Comparison of ENCODE assay signal across 11 cellular contexts in genomic region chr2:144671695-144672094, GRCh38.
A peak's percentile ranks its signal among the peaks of the same experiment; 100 is the strongest.
DNase-seq lines count a peak whose midpoint lies in the region; ATAC-seq, FAIRE-seq and TF ChIP-seq lines count a peak whose summit lies in the region.
"Had no signal": no experiment of that assay in that cellular context is flagged by ENCODE, and none has a peak within 500 bp of the region (broad histone marks: within the 10 kb centered on the region; RNA-seq: fewer than 3 reads in every experiment).

No MANE protein-coding gene starts in this region.

- H3K9me3 ChIP-seq in Karpas-422 (ENCODE audit: low read length) (no peaks in the 10 kb centered on the region), heart right ventricle (no peaks in the 10 kb centered on the region)

- peak overlapping the region; percentile 71 for H3K9ac ChIP-seq in Karpas-422 (ENCODE audit: low read length)

- H3K9me2 ChIP-seq in Karpas-422 (replicated peaks; ENCODE audit: insufficient read depth, low read length) = no peaks in the 10 kb centered on the region

- peaks cover 21% of the 10 kb centered on the region for H3K4me1 Mint-ChIP-seq in stimulated activated memory B cell treated with anti-CD40 and anti-IgM and Interleukin-4, amounts not matched to agents 10 μg/mL and 1 μg/mL and 100 μg/mL, for 72 hours

- peak overlapping the region; percentile 32 for H2AFZ ChIP-seq in Karpas-422 (ENCODE audit: low read length)
- H2AFZ ChIP-seq: hepatocyte had no signal

- no peaks in the 10 kb centered on the region for H3K27me3 Mint-ChIP-seq in stimulated activated memory B cell treated with anti-CD40 and anti-IgM and Interleukin-4, amounts not matched to agents 10 μg/mL and 1 μg/mL and 100 μg/mL, for 72 hours
- H3K27me3 Mint-ChIP-seq: activated naive CD8-positive, alpha-beta T cell had no signal

- H3K36me3 Mint-ChIP-seq in stimulated activated memory B cell treated with anti-CD40 and anti-IgM and Interleukin-4, amounts not matched to agents 10 μg/mL and 1 μg/mL and 100 μg/mL, for 72 hours = no peaks in the 10 kb centered on the region
- H3K36me3 Mint-ChIP-seq: activated naive CD8-positive, alpha-beta T cell had no signal

- H3K4me1 ChIP-seq in Karpas-422 (ENCODE audit: low read length) = peaks cover 97% of the 10 kb centered on the region
- H3K4me1 ChIP-seq in heart right ventricle = peaks cover 0 to 22% (median 0%) of the 10 kb centered on the region in 9 donors

- ATAC-seq in heart right ventricle (peak in 7 of 8 donors; percentile 37 to 71 (median 50)), GM19395 (IDR thresholded peaks at IDR 0.05; ENCODE audit: unreplicated experiment) (no peak), HG03565 (IDR thresholded peaks at IDR 0.05; ENCODE audit: unreplicated experiment) (no peak)
- ATAC-seq in stimulated activated memory B cell treated with anti-CD40 and anti-IgM and Interleukin-4, amounts not matched to agents 10 μg/mL and 1 μg/mL and 100 μg/mL, for 72 hours = peak; percentile 75

- DNase-seq in Karpas-422 = peak; percentile 85
- DNase-seq in SIG-M5 (lab: John Stamatoyannopoulos, UW) = peak; percentile 85
- no peak for DNase-seq in heart right ventricle
- no peak for DNase-seq in GM12892 (ENCODE audit: insufficient read length)
- DNase-seq: activated CD4-positive, alpha-beta T cell treated with anti-CD3 and anti-CD28 coated beads, Interleukin-2, amount 50 U/mL, for 1 hour; NCI-H2081 had no signal

- no peak for TF ChIP-seq CTCF in heart right ventricle (IDR thresholded peaks at IDR 0.05)

- FAIRE-seq in GM12892 (lab: Jason Lieb, UNC) = no peak

- intact Hi-C loops in heart right ventricle (cut with DNase I) = no loop called here

- TF ChIP-seq POLR2A in GM12892 (IDR thresholded peaks at IDR 0.05; ENCODE audit: low read depth, low read length) = no peak

- no peak overlapping the region for H3K27ac Mint-ChIP-seq in stimulated activated memory B cell treated with anti-CD40 and anti-IgM and Interleukin-4, amounts not matched to agents 10 μg/mL and 1 μg/mL and 100 μg/mL, for 72 hours
- H3K27ac Mint-ChIP-seq: activated naive CD8-positive, alpha-beta T cell had no signal

- 90 to 93% methylated on average over 3 of the region's 3 CpGs for WGBS in heart right ventricle, 2 donors

- H3K9me3 Mint-ChIP-seq in stimulated activated memory B cell treated with anti-CD40 and anti-IgM and Interleukin-4, amounts not matched to agents 10 μg/mL and 1 μg/mL and 100 μg/mL, for 72 hours = no peaks in the 10 kb centered on the region

- H3K27me3 ChIP-seq in Karpas-422 (ENCODE audit: low read length) (no peaks in the 10 kb centered on the region), heart right ventricle (no peaks in the 10 kb centered on the region)
- H3K27me3 ChIP-seq: hepatocyte had no signal

- H4K20me1 ChIP-seq in Karpas-422 (ENCODE audit: insufficient read depth, low read depth, low read length) = no peaks in the 10 kb centered on the region

- peak overlapping the region; percentile 66 for H3K4me2 ChIP-seq in Karpas-422 (ENCODE audit: low read depth, low read length, poor library complexity, severe bottlenecking)
- H3K4me2 ChIP-seq: hepatocyte had no signal

- H3K4me3 Mint-ChIP-seq in stimulated activated memory B cell treated with anti-CD40 and anti-IgM and Interleukin-4, amounts not matched to agents 10 μg/mL and 1 μg/mL and 100 μg/mL, for 72 hours = no peak overlapping the region
- H3K4me3 Mint-ChIP-seq: activated naive CD8-positive, alpha-beta T cell had no signal

- H3K36me3 ChIP-seq in Karpas-422 (ENCODE audit: insufficient read depth, low read length) (no peaks in the 10 kb centered on the region), heart right ventricle (no peaks in the 10 kb centered on the region)

- H3K27ac ChIP-seq in Karpas-422 (ENCODE audit: low read length) = peak overlapping the region; percentile 98
- peak overlapping the region in 5 of 10 donors; percentile 27 to 83 (median 32) for H3K27ac ChIP-seq in heart right ventricle
- H3K27ac ChIP-seq: hepatocyte had no signal

- H3K4me3 ChIP-seq in Karpas-422 (ENCODE audit: low read length) (peak overlapping the region; percentile 47; the same call in 1 of the 2 replicates), heart right ventricle (no peak overlapping the region)
- H3K4me3 ChIP-seq: hepatocyte had no signal

- no peaks in the 10 kb centered on the region for H3K79me2 ChIP-seq in Karpas-422 (ENCODE audit: low read length)
- H3K79me2 ChIP-seq: hepatocyte had no signal

Comparison
In these comparisons a context has a peak if more than half of its experiments do, and no peak if none do; other contexts are left out.
1. DNase-seq: peak in Karpas-422 (single experiment) and SIG-M5 (single experiment); none in heart right ventricle (0 of 2) and GM12892 (single experiment).
2. ATAC-seq: peak in heart right ventricle (7 of 8) and stimulated activated memory B cell treated with anti-CD40 and anti-IgM and Interleukin-4, amounts not matched to agents 10 μg/mL and 1 μg/mL and 100 μg/mL, for 72 hours (single experiment); none in GM19395 (single experiment) and HG03565 (single experiment).